ENCODE assay signal across 26 cellular contexts in genomic region chr1:46262508-46262907, GRCh38. TPM values are rescaled to one million over a fixed set of nuclear protein-coding genes. Genes with fewer than 3 reads are reported as not detected.
DNase-seq lines count a peak whose midpoint lies in the region; ATAC-seq and TF ChIP-seq lines count a peak whose summit lies in the region.
"Had no signal": no experiment of that assay in that cellular context is flagged by ENCODE, and none has a peak within 500 bp of the region (broad histone marks: within the 10 kb centered on the region; RNA-seq: fewer than 3 reads in every experiment).

No MANE protein-coding gene starts in this region.

- H2AK5ac ChIP-seq in mesendoderm (ENCODE audit: low read length): no peak overlapping the region

- H3K9ac ChIP-seq in HUES64 (ENCODE audit: low read depth, low read length) (no peak overlapping the region), mesendoderm (ENCODE audit: low read length) (no peak overlapping the region)
- H3K9ac ChIP-seq: BLaER1 treated with 17β-estradiol and CSF1 and Interleukin-3, amounts not matched to agents 10 nM and 100 nM had no signal

- no peak overlapping the region for H3K23ac ChIP-seq in mesendoderm (ENCODE audit: low read length)

- H3K36me3 ChIP-seq in CD4-positive, CD25-positive, alpha-beta regulatory T cell (ENCODE audit: control insufficient read depth, insufficient read depth, low read length): peaks cover 3% of the 10 kb centered on the region
- H3K36me3 ChIP-seq in HUES64 (ENCODE audit: insufficient read depth, low read length): peaks cover 97% of the 10 kb centered on the region
- peaks cover 25% of the 10 kb centered on the region for H3K36me3 ChIP-seq in mesendoderm (ENCODE audit: control insufficient read depth, insufficient read depth, low read length)

- no peak overlapping the region for H3K56ac ChIP-seq in mesendoderm (ENCODE audit: low read length)

- H3K4me3 ChIP-seq in CD4-positive, CD25-positive, alpha-beta regulatory T cell (ENCODE audit: low read depth, low read length): no peak overlapping the region
- H3K4me3 ChIP-seq in HUES64 (ENCODE audit: low read length) (no peak overlapping the region), mesendoderm (ENCODE audit: low read length) (no peak overlapping the region)
- H3K4me3 ChIP-seq: A549; BLaER1 treated with 17β-estradiol and CSF1 and Interleukin-3, amounts not matched to agents 10 nM and 100 nM; GM12878 had no signal

- peak overlapping the region; percentile 17 for H3K27ac Mint-ChIP-seq in activated CD8-positive, alpha-beta T cell treated with anti-CD3 and anti-CD28 coated beads, Interleukin-2, amount 10 ng/mL, durations not matched to agents 7 days and 5 days
- H3K27ac Mint-ChIP-seq in activated CD8-positive, alpha-beta T cell treated with anti-CD3 and anti-CD28 coated beads for 36 hours: no peak overlapping the region
- peak overlapping the region in 2 of 3 donors; percentile 1 to 56 for H3K27ac Mint-ChIP-seq in CD4-positive, CD25-positive, alpha-beta regulatory T cell
- H3K27ac Mint-ChIP-seq: B cell had no signal

- no peak for TF ChIP-seq CTCF in activated CD8-positive, alpha-beta T cell treated with anti-CD3 and anti-CD28 coated beads for 36 hours (IDR thresholded peaks at IDR 0.05)

- H3K4me3 Mint-ChIP-seq in activated CD8-positive, alpha-beta T cell treated with anti-CD3 and anti-CD28 coated beads, Interleukin-2, amount 10 ng/mL, durations not matched to agents 7 days and 5 days: no peak overlapping the region
- no peak overlapping the region for H3K4me3 Mint-ChIP-seq in activated CD8-positive, alpha-beta T cell treated with anti-CD3 and anti-CD28 coated beads for 36 hours
- H3K4me3 Mint-ChIP-seq in CD4-positive, CD25-positive, alpha-beta regulatory T cell: no peak overlapping the region
- H3K4me3 Mint-ChIP-seq: B cell; CD4-positive, alpha-beta memory T cell; CD8-positive, alpha-beta memory T cell had no signal

- no peak overlapping the region for H3K27ac ChIP-seq in CD4-positive, CD25-positive, alpha-beta regulatory T cell (ENCODE audit: insufficient read depth, low read length, poor library complexity, severe bottlenecking)
- H3K27ac ChIP-seq in HUES64 (ENCODE audit: low read depth, low read length): peak overlapping the region; percentile 28; the same call in 1 of the 2 replicates
- H3K27ac ChIP-seq in mesendoderm (ENCODE audit: low read depth, low read length): peak overlapping the region; percentile 77
- H3K27ac ChIP-seq: 22Rv1, A549, C4-2B had no signal

- no peaks in the 10 kb centered on the region for H3K4me1 Mint-ChIP-seq in activated CD8-positive, alpha-beta T cell treated with anti-CD3 and anti-CD28 coated beads, Interleukin-2, amount 10 ng/mL, durations not matched to agents 7 days and 5 days (ENCODE audit: low read depth)
- no peaks in the 10 kb centered on the region for H3K4me1 Mint-ChIP-seq in activated CD8-positive, alpha-beta T cell treated with anti-CD3 and anti-CD28 coated beads for 36 hours (ENCODE audit: low read depth)
- no peaks in the 10 kb centered on the region for H3K4me1 Mint-ChIP-seq in CD4-positive, CD25-positive, alpha-beta regulatory T cell
- H3K4me1 Mint-ChIP-seq: B cell; CD4-positive, alpha-beta memory T cell; CD8-positive, alpha-beta memory T cell had no signal

- no peak for DNase-seq in activated CD8-positive, alpha-beta T cell treated with anti-CD3 and anti-CD28 coated beads, Interleukin-2, amount 10 ng/mL, durations not matched to agents 7 days and 5 days
- no peak for DNase-seq in activated CD8-positive, alpha-beta T cell treated with anti-CD3 and anti-CD28 coated beads for 36 hours
- DNase-seq in CD4-positive, CD25-positive, alpha-beta regulatory T cell: no peak
- DNase-seq in mesendoderm (peak; percentile 62), NCI-H187 (lab: John Stamatoyannopoulos, UW) (no peak), NCI-H1417 treated with DMSO at 0.1 percent for 48 hours (lab: John Stamatoyannopoulos, UW) (no peak)
- DNase-seq: AML-193; CD4-positive, alpha-beta memory T cell; CD8-positive, alpha-beta memory T cell; COR-L47; DMS 273 treated with DMSO at 0.1 percent for 48 hours; DMS153; DMS53; DMS79; DND-41; EL; GDM1 had no signal

- H2BK15ac ChIP-seq in mesendoderm (replicated peaks; ENCODE audit: low read depth): no peak overlapping the region

- WGBS in HUES64: 81% methylated on average over 1 of the region's 1 CpG
- no CpG with 5 or more reads among the region's 1 CpG for WGBS in mesendoderm (ENCODE audit: extremely low coverage, insufficient coverage, low lambda C conversion rate)

- H3K9me3 ChIP-seq in CD4-positive, CD25-positive, alpha-beta regulatory T cell (ENCODE audit: control insufficient read depth in 2 of 2, low read length in 2 of 2): no peaks in the 10 kb centered on the region
- H3K9me3 ChIP-seq in HUES64 (ENCODE audit: insufficient read depth, low read depth, low read length): no peaks in the 10 kb centered on the region
- H3K9me3 ChIP-seq: A549 had no signal

- no peaks in the 10 kb centered on the region for H3K79me2 ChIP-seq in mesendoderm (ENCODE audit: control insufficient read depth, insufficient read depth, low read length)

- ATAC-seq in activated CD8-positive, alpha-beta T cell treated with anti-CD3 and anti-CD28 coated beads, Interleukin-2, amount 10 ng/mL, durations not matched to agents 7 days and 5 days: no peak
- ATAC-seq in activated CD8-positive, alpha-beta T cell treated with anti-CD3 and anti-CD28 coated beads for 36 hours: no peak
- no peak for ATAC-seq in CD4-positive, CD25-positive, alpha-beta regulatory T cell (ENCODE audit: low read depth in 2 of 2)
- no peak for ATAC-seq in GM19397 (IDR thresholded peaks at IDR 0.05; ENCODE audit: unreplicated experiment)
- ATAC-seq: A549, GM12878 had no signal

- H3K79me1 ChIP-seq in mesendoderm (ENCODE audit: low read length): peaks cover 3% of the 10 kb centered on the region

- no peaks in the 10 kb centered on the region for H3K4me1 ChIP-seq in CD4-positive, CD25-positive, alpha-beta regulatory T cell (ENCODE audit: control insufficient read depth, insufficient read depth, low read length, poor library complexity, severe bottlenecking)
- no peaks in the 10 kb centered on the region for H3K4me1 ChIP-seq in HUES64 (ENCODE audit: insufficient read depth, low read length)
- no peaks in the 10 kb centered on the region for H3K4me1 ChIP-seq in mesendoderm (ENCODE audit: control insufficient read depth, low read depth, low read length)
- H3K4me1 ChIP-seq: A549 had no signal

- no peak overlapping the region for H3K18ac ChIP-seq in mesendoderm (ENCODE audit: low read length)

- CTCF ChIA-PET in activated CD8-positive, alpha-beta T cell treated with anti-CD3 and anti-CD28 coated beads, Interleukin-2, amount 10 ng/mL, durations not matched to agents 7 days and 5 days (lab: Charles Lee): no interaction called here
- CTCF ChIA-PET in activated CD8-positive, alpha-beta T cell treated with anti-CD3 and anti-CD28 coated beads for 36 hours (lab: Charles Lee): interaction anchor here (0.7 to 1.0 kb wide), 4 partner anchors 18 to 103 kb away, joined by 3 read pairs; no protein-coding TSS in a partner anchor

- no peaks in the 10 kb centered on the region for H3K27me3 ChIP-seq in CD4-positive, CD25-positive, alpha-beta regulatory T cell (ENCODE audit: control insufficient read depth, insufficient read depth, low read length)
- H3K27me3 ChIP-seq in HUES64 (ENCODE audit: insufficient read depth, low read length): no peaks in the 10 kb centered on the region
- H3K27me3 ChIP-seq in mesendoderm (ENCODE audit: insufficient read depth, low read length, poor library complexity): no peaks in the 10 kb centered on the region
- H3K27me3 ChIP-seq: BLaER1 treated with 17β-estradiol and CSF1 and Interleukin-3, amounts not matched to agents 10 nM and 100 nM had no signal

- no peak overlapping the region for H2BK5ac ChIP-seq in mesendoderm (ENCODE audit: low read length)

- peaks cover 75% of the 10 kb centered on the region for H3K36me3 Mint-ChIP-seq in activated CD8-positive, alpha-beta T cell treated with anti-CD3 and anti-CD28 coated beads, Interleukin-2, amount 10 ng/mL, durations not matched to agents 7 days and 5 days (ENCODE audit: low read depth)
- H3K36me3 Mint-ChIP-seq in activated CD8-positive, alpha-beta T cell treated with anti-CD3 and anti-CD28 coated beads for 36 hours (ENCODE audit: low read depth): peaks cover 79% of the 10 kb centered on the region
- H3K36me3 Mint-ChIP-seq in CD4-positive, CD25-positive, alpha-beta regulatory T cell: peaks cover 16% of the 10 kb centered on the region
- H3K36me3 Mint-ChIP-seq: CD4-positive, alpha-beta memory T cell; CD8-positive, alpha-beta memory T cell had no signal

- H3K4ac ChIP-seq in mesendoderm (ENCODE audit: low read depth, low read length): no peak overlapping the region

- POLR2A ChIA-PET in activated CD8-positive, alpha-beta T cell treated with anti-CD3 and anti-CD28 coated beads, Interleukin-2, amount 10 ng/mL, durations not matched to agents 7 days and 5 days (lab: Charles Lee): no interaction called here
- POLR2A ChIA-PET in activated CD8-positive, alpha-beta T cell treated with anti-CD3 and anti-CD28 coated beads for 36 hours (lab: Charles Lee): interaction anchor here (1.0 to 4.5 kb wide), 5 partner anchors 11 to 96 kb away, joined by 3 to 27 read pairs (median 3); partner anchors contain the start of genes LRRC41, RAD54L and UQCRH

- intact Hi-C loops in activated CD8-positive, alpha-beta T cell treated with anti-CD3 and anti-CD28 coated beads for 36 hours (cut with micrococcal nuclease): no loop called here

- no peak overlapping the region for H4K5ac ChIP-seq in mesendoderm (ENCODE audit: low read length)

- H4K8ac ChIP-seq in mesendoderm (ENCODE audit: low read depth, low read length): no peak overlapping the region

- no peak overlapping the region for H2BK120ac ChIP-seq in mesendoderm (ENCODE audit: low read depth, low read length)

- no peak overlapping the region for H3K4me2 ChIP-seq in mesendoderm (ENCODE audit: low read length)
- H3K4me2 ChIP-seq: A549; BLaER1 treated with 17β-estradiol and CSF1 and Interleukin-3, amounts not matched to agents 10 nM and 100 nM had no signal

- no peaks in the 10 kb centered on the region for H3K27me3 Mint-ChIP-seq in activated CD8-positive, alpha-beta T cell treated with anti-CD3 and anti-CD28 coated beads, Interleukin-2, amount 10 ng/mL, durations not matched to agents 7 days and 5 days (ENCODE audit: low read depth)
- no peaks in the 10 kb centered on the region for H3K27me3 Mint-ChIP-seq in activated CD8-positive, alpha-beta T cell treated with anti-CD3 and anti-CD28 coated beads for 36 hours
- H3K27me3 Mint-ChIP-seq in CD4-positive, CD25-positive, alpha-beta regulatory T cell: no peaks in the 10 kb centered on the region
- H3K27me3 Mint-ChIP-seq: B cell; CD4-positive, alpha-beta memory T cell had no signal

- H3K9me3 Mint-ChIP-seq in activated CD8-positive, alpha-beta T cell treated with anti-CD3 and anti-CD28 coated beads, Interleukin-2, amount 10 ng/mL, durations not matched to agents 7 days and 5 days (ENCODE audit: insufficient read depth): no peaks in the 10 kb centered on the region
- H3K9me3 Mint-ChIP-seq in activated CD8-positive, alpha-beta T cell treated with anti-CD3 and anti-CD28 coated beads for 36 hours: no peaks in the 10 kb centered on the region
- no peaks in the 10 kb centered on the region for H3K9me3 Mint-ChIP-seq in CD4-positive, CD25-positive, alpha-beta regulatory T cell
- H3K9me3 Mint-ChIP-seq: CD4-positive, alpha-beta memory T cell; CD8-positive, alpha-beta memory T cell had no signal

RNA-seq across cellular contexts. Expression of gene RAD54L, which starts 14.9 kb away (rescaled TPM):
- 10 to 100 TPM; 59.3 to 63.9 TPM for total RNA-seq in activated CD8-positive, alpha-beta T cell treated with anti-CD3 and anti-CD28 coated beads, Interleukin-2, amount 10 ng/mL, durations not matched to agents 7 days and 5 days
- 10 to 100 TPM; 64.6 to 65.1 TPM for total RNA-seq in activated CD8-positive, alpha-beta T cell treated with anti-CD3 and anti-CD28 coated beads for 36 hours
- 0.67 TPM for total RNA-seq in CD4-positive, CD25-positive, alpha-beta regulatory T cell
- polyA plus RNA-seq in CD4-positive, CD25-positive, alpha-beta regulatory T cell: 1 to 10 TPM in 1 of 4 donors, under 1 TPM in 2, not detected in 1; 0.13 to 1.7 (median 0.16) TPM
- polyA plus RNA-seq in HUES64 (2013, experiment 1 of 2): 33.9 TPM
- polyA plus RNA-seq in HUES64 (2013, experiment 2 of 2): 31.5 TPM
- 16.5 TPM for polyA plus RNA-seq in mesendoderm (2013, experiment 1 of 2)
- 17.6 TPM for polyA plus RNA-seq in mesendoderm (2013, experiment 2 of 2)

RNA-seq across cellular contexts. Expression of gene LRRC41, which starts 40.9 kb away (rescaled TPM):
- total RNA-seq in activated CD8-positive, alpha-beta T cell treated with anti-CD3 and anti-CD28 coated beads, Interleukin-2, amount 10 ng/mL, durations not matched to agents 7 days and 5 days: 10 to 100 TPM; 32.6 to 33.9 TPM
- total RNA-seq in activated CD8-positive, alpha-beta T cell treated with anti-CD3 and anti-CD28 coated beads for 36 hours: 10 to 100 TPM; 32.1 to 32.2 TPM
- total RNA-seq in CD4-positive, CD25-positive, alpha-beta regulatory T cell: 35.0 TPM
- 10 to 100 TPM; 45.8 to 51.3 (median 50.7) TPM for polyA plus RNA-seq in CD4-positive, CD25-positive, alpha-beta regulatory T cell
- 37.7 TPM for polyA plus RNA-seq in HUES64 (2013, experiment 1 of 2)
- 38.4 TPM for polyA plus RNA-seq in HUES64 (2013, experiment 2 of 2)
- 23.2 TPM for polyA plus RNA-seq in mesendoderm (2013, experiment 1 of 2)
- 22.7 TPM for polyA plus RNA-seq in mesendoderm (2013, experiment 2 of 2)

RNA-seq across cellular contexts. Expression of gene UQCRH, which starts 41.0 kb away (rescaled TPM):
- 100 to 1,000 TPM; 333 to 343 TPM for total RNA-seq in activated CD8-positive, alpha-beta T cell treated with anti-CD3 and anti-CD28 coated beads, Interleukin-2, amount 10 ng/mL, durations not matched to agents 7 days and 5 days
- total RNA-seq in activated CD8-positive, alpha-beta T cell treated with anti-CD3 and anti-CD28 coated beads for 36 hours: 100 to 1,000 TPM; 391 to 396 TPM
- total RNA-seq in CD4-positive, CD25-positive, alpha-beta regulatory T cell: 120 TPM
- polyA plus RNA-seq in CD4-positive, CD25-positive, alpha-beta regulatory T cell: 100 to 1,000 TPM; 299 to 357 (median 342) TPM
- polyA plus RNA-seq in HUES64 (2013, experiment 1 of 2): 545 TPM
- 552 TPM for polyA plus RNA-seq in HUES64 (2013, experiment 2 of 2)
- polyA plus RNA-seq in mesendoderm (2013, experiment 1 of 2): 881 TPM
- polyA plus RNA-seq in mesendoderm (2013, experiment 2 of 2): 871 TPM

RNA-seq across cellular contexts. Expression of gene LURAP1, which starts 59.4 kb away (rescaled TPM):
- not detected for total RNA-seq in activated CD8-positive, alpha-beta T cell treated with anti-CD3 and anti-CD28 coated beads, Interleukin-2, amount 10 ng/mL, durations not matched to agents 7 days and 5 days
- under 1 TPM in 1 of 2 experiments, not detected in 1; 0.18 TPM for total RNA-seq in activated CD8-positive, alpha-beta T cell treated with anti-CD3 and anti-CD28 coated beads for 36 hours
- total RNA-seq in CD4-positive, CD25-positive, alpha-beta regulatory T cell: not detected
- not detected for polyA plus RNA-seq in CD4-positive, CD25-positive, alpha-beta regulatory T cell
- 0.85 TPM for polyA plus RNA-seq in HUES64 (2013, experiment 1 of 2)
- 1.3 TPM for polyA plus RNA-seq in HUES64 (2013, experiment 2 of 2)
- polyA plus RNA-seq in mesendoderm (2013, experiment 1 of 2): 1.2 TPM
- polyA plus RNA-seq in mesendoderm (2013, experiment 2 of 2): 1.1 TPM
- total RNA-seq: CD8-positive, alpha-beta memory T cell; Daoy had no signal
- polyA plus RNA-seq: A549 had no signal

Comparison
In these comparisons a context has a peak if more than half of its experiments do, and no peak if none do; other contexts are left out.
1. RNA of gene RAD54L, which starts 14.9 kb away (total RNA-seq): 64.6 to 65.1 TPM in activated CD8-positive, alpha-beta T cell treated with anti-CD3 and anti-CD28 coated beads for 36 hours and 59.3 to 63.9 TPM in activated CD8-positive, alpha-beta T cell treated with anti-CD3 and anti-CD28 coated beads, Interleukin-2, amount 10 ng/mL, durations not matched to agents 7 days and 5 days; 0.67 TPM in CD4-positive, CD25-positive, alpha-beta regulatory T cell (single experiment); every median in the first group is over 10 times any median in the second.